21 cellular contexts compared by ENCODE assay signal in the genomic region with DNA sequence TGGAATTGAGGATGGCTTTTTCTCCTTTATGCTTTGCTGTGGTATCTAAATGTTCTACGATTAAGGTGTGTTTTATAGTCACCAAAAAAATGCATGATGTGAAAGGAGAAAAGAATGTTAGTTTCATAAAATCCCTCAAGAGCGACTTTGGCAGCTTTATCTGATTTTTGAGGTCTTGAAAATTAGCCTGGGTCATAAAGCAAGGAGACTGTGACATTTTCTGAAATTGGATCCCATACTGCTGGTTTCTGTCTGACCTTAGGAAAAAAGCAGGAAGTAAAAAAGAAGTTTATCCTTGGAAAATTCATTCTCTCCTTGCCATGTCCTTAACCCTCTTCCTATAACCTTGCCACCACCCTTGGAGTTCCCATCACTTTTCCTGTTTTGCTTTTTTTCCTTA.
"Had no signal": no experiment of that assay in that cellular context is flagged by ENCODE, and none has a peak within 500 bp of the region (broad histone marks: within the 10 kb centered on the region; RNA-seq: fewer than 3 reads in every experiment).

No MANE protein-coding gene starts in this region.

- ATAC-seq: effector memory CD8-positive, alpha-beta T cell; gastrocnemius medialis; heart right ventricle; naive thymus-derived CD8-positive, alpha-beta T cell; stimulated activated naive CD8-positive, alpha-beta T cell treated with anti-CD3 and anti-CD28 coated beads, Interleukin-15, Interleukin-2, amounts not matched to agents 100 U/mL and 50 U/mL, for 24 hours had no signal

- H3K4me3 Mint-ChIP-seq: effector memory CD8-positive, alpha-beta T cell; naive thymus-derived CD8-positive, alpha-beta T cell; neural crest cell had no signal

- DNase-seq: effector memory CD8-positive, alpha-beta T cell; gastrocnemius medialis; heart right ventricle; left ventricle myocardium inferior; mesenchymal stem cell; midbrain; naive thymus-derived CD8-positive, alpha-beta T cell; ovary; small intestine; stimulated activated CD4-positive, alpha-beta T cell treated with anti-CD3 and anti-CD28 coated beads, Interleukin-2, amount 100 ng/mL, for 48 hours; stimulated activated naive CD8-positive, alpha-beta T cell treated with anti-CD3 and anti-CD28 coated beads, Interleukin-15, Interleukin-2, amounts not matched to agents 100 U/mL and 50 U/mL, for 24 hours; thyroid gland; upper lobe of left lung had no signal

- H3K27me3 ChIP-seq: esophagus muscularis mucosa, gastrocnemius medialis, heart right ventricle, ovary, right atrium auricular region, suprapubic skin, thyroid gland, upper lobe of left lung, vagina had no signal

- FAIRE-seq: keratinocyte, small intestine had no signal

- H3K36me3 ChIP-seq: esophagus muscularis mucosa, gastrocnemius medialis, heart right ventricle, left ventricle myocardium inferior, ovary, right atrium auricular region, suprapubic skin, thyroid gland, upper lobe of left lung, vagina had no signal

- H3K27ac Mint-ChIP-seq: effector memory CD8-positive, alpha-beta T cell had no signal

- H3K27ac ChIP-seq: epithelial cell of prostate, esophagus muscularis mucosa, heart right ventricle, left ventricle myocardium inferior, ovary, right atrium auricular region, suprapubic skin, thyroid gland, upper lobe of left lung, vagina had no signal

- H3K9me3 ChIP-seq: esophagus muscularis mucosa, gastrocnemius medialis, heart right ventricle, left ventricle myocardium inferior, ovary, right atrium auricular region, suprapubic skin, thyroid gland, upper lobe of left lung, vagina had no signal

- H3K9me3 Mint-ChIP-seq: effector memory CD8-positive, alpha-beta T cell; naive thymus-derived CD8-positive, alpha-beta T cell; neural crest cell had no signal

- H3K4me3 ChIP-seq: esophagus muscularis mucosa, gastrocnemius medialis, heart right ventricle, left ventricle myocardium inferior, lung, ovary, right atrium auricular region, suprapubic skin, thyroid gland, upper lobe of left lung, vagina had no signal

- H3K36me3 Mint-ChIP-seq: naive thymus-derived CD8-positive, alpha-beta T cell had no signal
